Comparison of ENCODE assay signal across 17 cellular contexts in the genomic region with DNA sequence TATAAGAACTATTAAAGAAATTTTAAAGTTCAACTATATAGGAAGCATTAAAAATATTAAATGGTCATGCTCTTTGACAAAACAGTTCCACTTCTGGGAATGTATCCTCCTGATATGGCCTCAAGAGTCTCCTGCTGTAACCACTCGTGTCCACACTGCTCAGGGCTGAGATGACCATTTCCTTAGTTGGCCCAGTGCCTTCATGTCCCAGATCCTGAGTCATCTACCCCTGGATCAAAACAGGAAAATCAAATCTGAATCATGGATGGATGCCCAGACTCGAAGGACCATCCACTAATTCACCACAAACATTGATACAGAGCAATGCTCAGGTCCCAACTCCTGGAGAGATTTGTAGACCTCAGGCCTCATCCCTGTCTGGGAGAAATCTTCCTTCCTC. TPM values are rescaled to one million over a fixed set of nuclear protein-coding genes. Genes with fewer than 3 reads are reported as not detected.
DNase-seq lines count a peak whose midpoint lies in the region; ATAC-seq and TF ChIP-seq lines count a peak whose summit lies in the region.
"Had no signal": no experiment of that assay in that cellular context is flagged by ENCODE, and none has a peak within 500 bp of the region (broad histone marks: within the 10 kb centered on the region; RNA-seq: fewer than 3 reads in every experiment).

No MANE protein-coding gene starts in this region.

- H3K9me3 Mint-ChIP-seq in brain = no peaks in the 10 kb centered on the region
- H3K9me3 Mint-ChIP-seq in immature natural killer cell = no peaks in the 10 kb centered on the region
- H3K9me3 Mint-ChIP-seq: activated T-helper 17 cell treated with anti-CD3 and anti-CD28 coated beads, Interleukin-2, amount 50 U/mL, for 72 hours; dendritic cell treated with granulocyte-macrophage colony-stimulating factor and Interleukin-4, amounts not matched to agents 40 ng/mL and 50 ng/mL, for 4 days had no signal

- WGBS in right cardiac atrium = 24% methylated on average over 2 of the region's 2 CpGs

- H3K27me3 ChIP-seq in right cardiac atrium (ENCODE audit: control insufficient read depth, insufficient read depth) (no peaks in the 10 kb centered on the region), BE2C (no peaks in the 10 kb centered on the region)

- DNase-seq in A172 (ENCODE audit: low spot score) (peak; percentile 49), HK-2 (ENCODE audit: unreplicated experiment) (peak; percentile 7), right cardiac atrium (peak in 2 of 3 donors; percentile 35 to 46), BE2C (no peak), immature natural killer cell (no peak), medulla oblongata (ENCODE audit: extremely low spot score) (no peak)
- DNase-seq: AML-193, H9, MM.1S, naive B cell, NCI-H345, SHP77 treated with DMSO at 0.1 percent for 48 hours had no signal

- intact Hi-C loops in right cardiac atrium (cut with DNase I) = no loop called here

- H3K36me3 Mint-ChIP-seq in brain (no peaks in the 10 kb centered on the region), immature natural killer cell (no peaks in the 10 kb centered on the region)
- H3K36me3 Mint-ChIP-seq: naive B cell had no signal

- ATAC-seq in right cardiac atrium (peak; percentile 70 to 88), HG03565 (IDR thresholded peaks at IDR 0.05; ENCODE audit: unreplicated experiment) (no peak)
- ATAC-seq: activated CD4-positive, CD25-positive, alpha-beta regulatory T cell treated with anti-CD3 and anti-CD28 coated beads, Interleukin-2, amount 50 U/mL, for 24 hours; activated T-helper 17 cell treated with anti-CD3 and anti-CD28 coated beads, Interleukin-2, amount 50 U/mL, for 72 hours had no signal

- H3K9me3 ChIP-seq in right cardiac atrium (ENCODE audit: control insufficient read depth, low read length) = no peaks in the 10 kb centered on the region
- no peaks in the 10 kb centered on the region for H3K9me3 ChIP-seq in BE2C

- H3K27ac ChIP-seq in right cardiac atrium (ENCODE audit: low read length) = no peak overlapping the region

- TF ChIP-seq CTCF in brain (conservative IDR thresholded peaks at IDR 0.05) (no peak), BE2C (IDR thresholded peaks at IDR 0.05; ENCODE audit: low read depth, low read length) (no peak)

- H3K4me1 Mint-ChIP-seq in brain = peaks cover 5% of the 10 kb centered on the region
- H3K4me1 Mint-ChIP-seq in immature natural killer cell = peaks cover 9 to 16% of the 10 kb centered on the region in 2 donors

- no peaks in the 10 kb centered on the region for H3K4me1 ChIP-seq in right cardiac atrium (ENCODE audit: control insufficient read depth, insufficient read depth, low read length)
- no peaks in the 10 kb centered on the region for H3K4me1 ChIP-seq in BE2C

- H3K36me3 ChIP-seq in BE2C = no peaks in the 10 kb centered on the region

- H3K27ac Mint-ChIP-seq in brain (peak overlapping the region in 3 of 5 experiments; percentile 18 to 90 (median 28)), immature natural killer cell (no peak overlapping the region)
- H3K27ac Mint-ChIP-seq: activated T-helper 17 cell treated with anti-CD3 and anti-CD28 coated beads, Interleukin-2, amount 50 U/mL, for 72 hours; dendritic cell treated with granulocyte-macrophage colony-stimulating factor and Interleukin-4, amounts not matched to agents 40 ng/mL and 50 ng/mL, for 4 days; H9 had no signal

- H3K4me3 ChIP-seq in right cardiac atrium (ENCODE audit: low read length) (no peak overlapping the region), BE2C (ENCODE audit: low read depth, low read length) (no peak overlapping the region)

- H3K27me3 Mint-ChIP-seq in brain (peaks cover 4% of the 10 kb centered on the region), immature natural killer cell (ENCODE audit: low read depth in 3 of 3) (peaks cover 4 to 14% (median 6%) of the 10 kb centered on the region in 3 donors)
- H3K27me3 Mint-ChIP-seq: activated T-helper 17 cell treated with anti-CD3 and anti-CD28 coated beads, Interleukin-2, amount 50 U/mL, for 72 hours; naive B cell had no signal

- H3K4me3 Mint-ChIP-seq in brain = no peak overlapping the region
- H3K4me3 Mint-ChIP-seq in immature natural killer cell = no peak overlapping the region
- H3K4me3 Mint-ChIP-seq: activated T-helper 17 cell treated with anti-CD3 and anti-CD28 coated beads, Interleukin-2, amount 50 U/mL, for 72 hours; dendritic cell treated with granulocyte-macrophage colony-stimulating factor and Interleukin-4, amounts not matched to agents 40 ng/mL and 50 ng/mL, for 4 days; H9; naive B cell had no signal

RNA-seq across cellular contexts. Expression of a gene that starts 44.7 kb away (rescaled TPM):
- 0.71 and 0.86 TPM in 2 replicates for total RNA-seq in A172 (2014; rRNA removed; shearing (Covaris generic))
- polyA plus RNA-seq in brain (ENCODE audit: insufficient read depth, low read depth, low replicate concordance) = 5.3 TPM
- 10 to 100 TPM in 2 of 4 donors, 1 to 10 TPM in 2; 8.4 to 12.2 (median 10.1) TPM for total RNA-seq in right cardiac atrium
- 2.0 TPM for polyA plus RNA-seq in right cardiac atrium
- 2.7 TPM for polyA plus RNA-seq in BE2C (2012; ENCODE audit: insufficient read depth, insufficient read length, low read depth)
- polyA plus RNA-seq in immature natural killer cell = under 1 TPM in 2 of 3 donors, not detected in 1; 0.16 to 0.81 TPM

RNA-seq across cellular contexts. Expression of a gene that starts 53.0 kb away (rescaled TPM):
- 10.2 and 12.2 TPM in 2 replicates for total RNA-seq in A172 (2014; rRNA removed; shearing (Covaris generic))
- 30.9 TPM for polyA plus RNA-seq in brain (ENCODE audit: insufficient read depth, low read depth, low replicate concordance)
- 10 to 100 TPM; 21.2 to 24.1 (median 23.0) TPM for total RNA-seq in right cardiac atrium
- polyA plus RNA-seq in right cardiac atrium = 9.9 TPM
- 3.1 TPM for polyA plus RNA-seq in BE2C (2012; ENCODE audit: insufficient read depth, insufficient read length, low read depth)
- 1 to 10 TPM in 1 of 3 donors, under 1 TPM in 2; 0.84 to 3.7 (median 0.99) TPM for polyA plus RNA-seq in immature natural killer cell

Comparison
In these comparisons a context has a peak if more than half of its experiments do, and no peak if none do; other contexts are left out.
1. DNase-seq: peak in A172 (single experiment), HK-2 (single experiment) and right cardiac atrium (2 of 3); none in BE2C (single experiment), immature natural killer cell (0 of 3) and medulla oblongata (single experiment).
2. H3K27ac Mint-ChIP-seq: peak in brain (3 of 5); none in immature natural killer cell (0 of 6).